1 cellular context compared by ENCODE assay signal in the genomic region with DNA sequence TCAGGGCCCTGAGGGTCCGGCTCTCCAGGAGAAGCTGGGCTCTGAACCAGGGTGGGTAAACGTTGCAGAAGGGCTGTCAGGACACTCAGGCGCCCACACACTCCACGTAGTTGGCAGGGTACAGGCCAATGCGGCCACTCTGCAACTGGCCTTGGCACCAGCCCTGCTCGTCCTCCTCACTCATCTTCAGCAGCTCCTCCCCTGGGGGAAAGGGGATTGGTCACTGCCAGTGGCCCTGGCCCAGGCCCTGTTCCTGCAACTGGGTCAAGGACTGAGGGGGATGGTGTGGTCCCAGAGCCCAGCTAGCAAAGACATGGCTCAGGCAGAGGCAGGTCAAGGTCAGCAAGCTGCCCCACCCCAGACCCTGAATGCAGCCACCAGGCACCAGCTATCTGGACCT.
A peak's percentile ranks its signal among the peaks of the same experiment; 100 is the strongest.
TF ChIP-seq lines count a peak whose summit lies in the region.

No MANE protein-coding gene starts in this region.

TF ChIP-seq in HepG2, 621 proteins besides CTCF, POLR2A, EP300 and RAD21 (continues in another document):
- TF ChIP-seq PCBP1 (IDR thresholded peaks at IDR 0.05; ENCODE audit: borderline replicate concordance, low read depth, low read length) (0 out of 2 replicates have a peak, but pooled peaks have one; percentile 42), HMG20A (CRISPR knock-in tag; IDR thresholded peaks at IDR 0.05; ENCODE audit: borderline replicate concordance) (peak; percentile 37; the same call in 1 of the 2 replicates), PHF5A (CRISPR knock-in tag; IDR thresholded peaks at IDR 0.05; ENCODE audit: low read depth, unreplicated experiment) (no peak), ATF1 (CRISPR knock-in tag; IDR thresholded peaks at IDR 0.05) (no peak), SUZ12 (IDR thresholded peaks at IDR 0.05; ENCODE audit: low read depth, low read length) (no peak), EEA1 (CRISPR knock-in tag; IDR thresholded peaks at IDR 0.05; ENCODE audit: borderline replicate concordance) (no peak), ZNF431 (CRISPR knock-in tag; IDR thresholded peaks at IDR 0.05; ENCODE audit: borderline replicate concordance, low read depth) (no peak), RBM39 (IDR thresholded peaks at IDR 0.05; ENCODE audit: low read depth, low read length, poor library complexity, severe bottlenecking) (no peak), CREB1 (IDR thresholded peaks at IDR 0.05) (no peak), CREB1 (CRISPR knock-in tag; IDR thresholded peaks at IDR 0.05) (no peak), ZNF619 (CRISPR knock-in tag; IDR thresholded peaks at IDR 0.05) (no peak), PRMT3 (CRISPR knock-in tag; IDR thresholded peaks at IDR 0.05; ENCODE audit: borderline replicate concordance, low read depth) (no peak), SPEN (CRISPR knock-in tag; IDR thresholded peaks at IDR 0.05; ENCODE audit: low read depth) (no peak), KAT2B (IDR thresholded peaks at IDR 0.05; ENCODE audit: borderline replicate concordance, low read depth, low read length) (no peak), NFATC3 (CRISPR knock-in tag; IDR thresholded peaks at IDR 0.05) (no peak), NFE2L2 (IDR thresholded peaks at IDR 0.05; ENCODE audit: low read length) (no peak), RFX5 (IDR thresholded peaks at IDR 0.05; ENCODE audit: low read depth, low read length) (no peak), KMT2B (CRISPR knock-in tag; IDR thresholded peaks at IDR 0.05) (no peak), CBX2 (IDR thresholded peaks at IDR 0.05; ENCODE audit: low read depth, low read length) (no peak), CBX2 (CRISPR knock-in tag; IDR thresholded peaks at IDR 0.05; ENCODE audit: low read depth) (no peak), MEIS2 (CRISPR knock-in tag; IDR thresholded peaks at IDR 0.05) (0 out of 2 replicates have a peak, but pooled peaks have one; percentile 34), ZNF766 (CRISPR knock-in tag; IDR thresholded peaks at IDR 0.05; ENCODE audit: borderline replicate concordance) (no peak), MYNN (CRISPR knock-in tag; IDR thresholded peaks at IDR 0.05; ENCODE audit: low read depth) (no peak), RARG (CRISPR knock-in tag; IDR thresholded peaks at IDR 0.05; ENCODE audit: low read depth) (no peak), ZNF10 (CRISPR knock-in tag; IDR thresholded peaks at IDR 0.05; ENCODE audit: borderline replicate concordance, low read depth) (no peak), ZNF775 (CRISPR knock-in tag; IDR thresholded peaks at IDR 0.05; ENCODE audit: borderline replicate concordance) (no peak), ETV6 (CRISPR knock-in tag; conservative IDR thresholded peaks at IDR 0.05) (no peak), CCDC6 (CRISPR knock-in tag; IDR thresholded peaks at IDR 0.05) (no peak; the same call in 1 of the 2 replicates), NBN (conservative IDR thresholded peaks at IDR 0.05) (no peak), ZNF331 (CRISPR knock-in tag; IDR thresholded peaks at IDR 0.05) (no peak), REPIN1 (CRISPR knock-in tag; IDR thresholded peaks at IDR 0.05; ENCODE audit: borderline replicate concordance, low read depth) (peak; percentile 72; the same call in 1 of the 2 replicates), ZNF160 (CRISPR knock-in tag; IDR thresholded peaks at IDR 0.05) (no peak), ZSCAN22 (CRISPR knock-in tag; IDR thresholded peaks at IDR 0.05) (no peak), ZNF207 (IDR thresholded peaks at IDR 0.05; ENCODE audit: borderline replicate concordance) (no peak), ZNF256 (CRISPR knock-in tag; conservative IDR thresholded peaks at IDR 0.05) (no peak), ZNF17 (CRISPR knock-in tag; IDR thresholded peaks at IDR 0.05) (no peak), PLRG1 (conservative IDR thresholded peaks at IDR 0.05) (no peak), U2AF2 (IDR thresholded peaks at IDR 0.05; ENCODE audit: low read depth, low read length) (no peak), ZNF350 (CRISPR knock-in tag; IDR thresholded peaks at IDR 0.05; ENCODE audit: borderline replicate concordance, low read depth) (no peak), ZEB1 (IDR thresholded peaks at IDR 0.05; ENCODE audit: insufficient replicate concordance, low read depth) (peak; percentile 44), TSC22D2 (CRISPR knock-in tag; IDR thresholded peaks at IDR 0.05; ENCODE audit: borderline replicate concordance) (peak; percentile 31; the same call in 1 of the 2 replicates)
- TF ChIP-seq, protein P1, sequence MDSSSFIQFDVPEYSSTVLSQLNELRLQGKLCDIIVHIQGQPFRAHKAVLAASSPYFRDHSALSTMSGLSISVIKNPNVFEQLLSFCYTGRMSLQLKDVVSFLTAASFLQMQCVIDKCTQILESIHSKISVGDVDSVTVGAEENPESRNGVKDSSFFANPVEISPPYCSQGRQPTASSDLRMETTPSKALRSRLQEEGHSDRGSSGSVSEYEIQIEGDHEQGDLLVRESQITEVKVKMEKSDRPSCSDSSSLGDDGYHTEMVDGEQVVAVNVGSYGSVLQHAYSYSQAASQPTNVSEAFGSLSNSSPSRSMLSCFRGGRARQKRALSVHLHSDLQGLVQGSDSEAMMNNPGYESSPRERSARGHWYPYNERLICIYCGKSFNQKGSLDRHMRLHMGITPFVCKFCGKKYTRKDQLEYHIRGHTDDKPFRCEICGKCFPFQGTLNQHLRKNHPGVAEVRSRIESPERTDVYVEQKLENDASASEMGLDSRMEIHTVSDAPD (CRISPR knock-in tag; IDR thresholded peaks at IDR 0.05), result peak; percentile 62; the same call in 1 of the 2 replicates
- TF ChIP-seq, protein P2, sequence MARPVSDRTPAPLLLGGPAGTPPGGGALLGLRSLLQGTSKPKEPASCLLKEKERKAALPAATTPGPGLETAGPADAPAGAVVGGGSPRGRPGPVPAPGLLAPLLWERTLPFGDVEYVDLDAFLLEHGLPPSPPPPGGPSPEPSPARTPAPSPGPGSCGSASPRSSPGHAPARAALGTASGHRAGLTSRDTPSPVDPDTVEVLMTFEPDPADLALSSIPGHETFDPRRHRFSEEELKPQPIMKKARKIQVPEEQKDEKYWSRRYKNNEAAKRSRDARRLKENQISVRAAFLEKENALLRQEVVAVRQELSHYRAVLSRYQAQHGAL (CRISPR knock-in tag; IDR thresholded peaks at IDR 0.05; ENCODE audit: not compliant biosample characterization), result no peak
- TF ChIP-seq, protein P3, sequence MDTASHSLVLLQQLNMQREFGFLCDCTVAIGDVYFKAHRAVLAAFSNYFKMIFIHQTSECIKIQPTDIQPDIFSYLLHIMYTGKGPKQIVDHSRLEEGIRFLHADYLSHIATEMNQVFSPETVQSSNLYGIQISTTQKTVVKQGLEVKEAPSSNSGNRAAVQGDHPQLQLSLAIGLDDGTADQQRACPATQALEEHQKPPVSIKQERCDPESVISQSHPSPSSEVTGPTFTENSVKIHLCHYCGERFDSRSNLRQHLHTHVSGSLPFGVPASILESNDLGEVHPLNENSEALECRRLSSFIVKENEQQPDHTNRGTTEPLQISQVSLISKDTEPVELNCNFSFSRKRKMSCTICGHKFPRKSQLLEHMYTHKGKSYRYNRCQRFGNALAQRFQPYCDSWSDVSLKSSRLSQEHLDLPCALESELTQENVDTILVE (CRISPR knock-in tag; IDR thresholded peaks at IDR 0.05), result no peak
- TF ChIP-seq, protein P4, sequence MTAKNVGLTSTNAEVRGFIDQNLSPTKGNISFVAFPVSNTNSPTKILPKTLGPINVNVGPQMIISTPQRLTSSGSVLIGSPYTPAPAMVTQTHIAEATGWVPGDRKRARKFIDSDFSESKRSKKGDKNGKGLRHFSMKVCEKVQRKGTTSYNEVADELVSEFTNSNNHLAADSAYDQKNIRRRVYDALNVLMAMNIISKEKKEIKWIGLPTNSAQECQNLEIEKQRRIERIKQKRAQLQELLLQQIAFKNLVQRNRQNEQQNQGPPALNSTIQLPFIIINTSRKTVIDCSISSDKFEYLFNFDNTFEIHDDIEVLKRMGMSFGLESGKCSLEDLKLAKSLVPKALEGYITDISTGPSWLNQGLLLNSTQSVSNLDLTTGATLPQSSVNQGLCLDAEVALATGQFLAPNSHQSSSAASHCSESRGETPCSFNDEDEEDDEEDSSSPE (CRISPR knock-in tag; IDR thresholded peaks at IDR 0.05), result no peak
- TF ChIP-seq, protein P5, sequence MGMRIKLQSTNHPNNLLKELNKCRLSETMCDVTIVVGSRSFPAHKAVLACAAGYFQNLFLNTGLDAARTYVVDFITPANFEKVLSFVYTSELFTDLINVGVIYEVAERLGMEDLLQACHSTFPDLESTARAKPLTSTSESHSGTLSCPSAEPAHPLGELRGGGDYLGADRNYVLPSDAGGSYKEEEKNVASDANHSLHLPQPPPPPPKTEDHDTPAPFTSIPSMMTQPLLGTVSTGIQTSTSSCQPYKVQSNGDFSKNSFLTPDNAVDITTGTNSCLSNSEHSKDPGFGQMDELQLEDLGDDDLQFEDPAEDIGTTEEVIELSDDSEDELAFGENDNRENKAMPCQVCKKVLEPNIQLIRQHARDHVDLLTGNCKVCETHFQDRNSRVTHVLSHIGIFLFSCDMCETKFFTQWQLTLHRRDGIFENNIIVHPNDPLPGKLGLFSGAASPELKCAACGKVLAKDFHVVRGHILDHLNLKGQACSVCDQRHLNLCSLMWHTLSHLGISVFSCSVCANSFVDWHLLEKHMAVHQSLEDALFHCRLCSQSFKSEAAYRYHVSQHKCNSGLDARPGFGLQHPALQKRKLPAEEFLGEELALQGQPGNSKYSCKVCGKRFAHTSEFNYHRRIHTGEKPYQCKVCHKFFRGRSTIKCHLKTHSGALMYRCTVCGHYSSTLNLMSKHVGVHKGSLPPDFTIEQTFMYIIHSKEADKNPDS (CRISPR knock-in tag; IDR thresholded peaks at IDR 0.05), result no peak
- TF ChIP-seq, protein P6, sequence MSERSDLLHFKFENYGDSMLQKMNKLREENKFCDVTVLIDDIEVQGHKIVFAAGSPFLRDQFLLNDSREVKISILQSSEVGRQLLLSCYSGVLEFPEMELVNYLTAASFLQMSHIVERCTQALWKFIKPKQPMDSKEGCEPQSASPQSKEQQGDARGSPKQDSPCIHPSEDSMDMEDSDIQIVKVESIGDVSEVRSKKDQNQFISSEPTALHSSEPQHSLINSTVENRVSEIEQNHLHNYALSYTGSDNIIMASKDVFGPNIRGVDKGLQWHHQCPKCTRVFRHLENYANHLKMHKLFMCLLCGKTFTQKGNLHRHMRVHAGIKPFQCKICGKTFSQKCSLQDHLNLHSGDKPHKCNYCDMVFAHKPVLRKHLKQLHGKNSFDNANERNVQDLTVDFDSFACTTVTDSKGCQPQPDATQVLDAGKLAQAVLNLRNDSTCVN (CRISPR knock-in tag; IDR thresholded peaks at IDR 0.05; ENCODE audit: borderline replicate concordance), result no peak
- TF ChIP-seq, protein P7, sequence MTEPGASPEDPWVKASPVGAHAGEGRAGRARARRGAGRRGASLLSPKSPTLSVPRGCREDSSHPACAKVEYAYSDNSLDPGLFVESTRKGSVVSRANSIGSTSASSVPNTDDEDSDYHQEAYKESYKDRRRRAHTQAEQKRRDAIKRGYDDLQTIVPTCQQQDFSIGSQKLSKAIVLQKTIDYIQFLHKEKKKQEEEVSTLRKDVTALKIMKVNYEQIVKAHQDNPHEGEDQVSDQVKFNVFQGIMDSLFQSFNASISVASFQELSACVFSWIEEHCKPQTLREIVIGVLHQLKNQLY (CRISPR knock-in tag; IDR thresholded peaks at IDR 0.05), result no peak
- TF ChIP-seq, protein P8, sequence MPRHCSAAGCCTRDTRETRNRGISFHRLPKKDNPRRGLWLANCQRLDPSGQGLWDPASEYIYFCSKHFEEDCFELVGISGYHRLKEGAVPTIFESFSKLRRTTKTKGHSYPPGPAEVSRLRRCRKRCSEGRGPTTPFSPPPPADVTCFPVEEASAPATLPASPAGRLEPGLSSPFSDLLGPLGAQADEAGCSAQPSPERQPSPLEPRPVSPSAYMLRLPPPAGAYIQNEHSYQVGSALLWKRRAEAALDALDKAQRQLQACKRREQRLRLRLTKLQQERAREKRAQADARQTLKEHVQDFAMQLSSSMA (CRISPR knock-in tag; IDR thresholded peaks at IDR 0.05), result no peak
- TF ChIP-seq, protein P9, sequence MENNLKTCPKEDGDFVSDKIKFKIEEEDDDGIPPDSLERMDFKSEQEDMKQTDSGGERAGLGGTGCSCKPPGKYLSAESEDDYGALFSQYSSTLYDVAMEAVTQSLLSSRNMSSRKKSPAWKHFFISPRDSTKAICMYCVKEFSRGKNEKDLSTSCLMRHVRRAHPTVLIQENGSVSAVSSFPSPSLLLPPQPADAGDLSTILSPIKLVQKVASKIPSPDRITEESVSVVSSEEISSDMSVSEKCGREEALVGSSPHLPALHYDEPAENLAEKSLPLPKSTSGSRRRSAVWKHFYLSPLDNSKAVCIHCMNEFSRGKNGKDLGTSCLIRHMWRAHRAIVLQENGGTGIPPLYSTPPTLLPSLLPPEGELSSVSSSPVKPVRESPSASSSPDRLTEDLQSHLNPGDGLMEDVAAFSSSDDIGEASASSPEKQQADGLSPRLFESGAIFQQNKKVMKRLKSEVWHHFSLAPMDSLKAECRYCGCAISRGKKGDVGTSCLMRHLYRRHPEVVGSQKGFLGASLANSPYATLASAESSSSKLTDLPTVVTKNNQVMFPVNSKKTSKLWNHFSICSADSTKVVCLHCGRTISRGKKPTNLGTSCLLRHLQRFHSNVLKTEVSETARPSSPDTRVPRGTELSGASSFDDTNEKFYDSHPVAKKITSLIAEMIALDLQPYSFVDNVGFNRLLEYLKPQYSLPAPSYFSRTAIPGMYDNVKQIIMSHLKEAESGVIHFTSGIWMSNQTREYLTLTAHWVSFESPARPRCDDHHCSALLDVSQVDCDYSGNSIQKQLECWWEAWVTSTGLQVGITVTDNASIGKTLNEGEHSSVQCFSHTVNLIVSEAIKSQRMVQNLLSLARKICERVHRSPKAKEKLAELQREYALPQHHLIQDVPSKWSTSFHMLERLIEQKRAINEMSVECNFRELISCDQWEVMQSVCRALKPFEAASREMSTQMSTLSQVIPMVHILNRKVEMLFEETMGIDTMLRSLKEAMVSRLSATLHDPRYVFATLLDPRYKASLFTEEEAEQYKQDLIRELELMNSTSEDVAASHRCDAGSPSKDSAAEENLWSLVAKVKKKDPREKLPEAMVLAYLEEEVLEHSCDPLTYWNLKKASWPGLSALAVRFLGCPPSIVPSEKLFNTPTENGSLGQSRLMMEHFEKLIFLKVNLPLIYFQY (CRISPR knock-in tag; IDR thresholded peaks at IDR 0.05; ENCODE audit: borderline replicate concordance), result peak; percentile 94; the same call in 1 of the 2 replicates
- TF ChIP-seq, protein P10, sequence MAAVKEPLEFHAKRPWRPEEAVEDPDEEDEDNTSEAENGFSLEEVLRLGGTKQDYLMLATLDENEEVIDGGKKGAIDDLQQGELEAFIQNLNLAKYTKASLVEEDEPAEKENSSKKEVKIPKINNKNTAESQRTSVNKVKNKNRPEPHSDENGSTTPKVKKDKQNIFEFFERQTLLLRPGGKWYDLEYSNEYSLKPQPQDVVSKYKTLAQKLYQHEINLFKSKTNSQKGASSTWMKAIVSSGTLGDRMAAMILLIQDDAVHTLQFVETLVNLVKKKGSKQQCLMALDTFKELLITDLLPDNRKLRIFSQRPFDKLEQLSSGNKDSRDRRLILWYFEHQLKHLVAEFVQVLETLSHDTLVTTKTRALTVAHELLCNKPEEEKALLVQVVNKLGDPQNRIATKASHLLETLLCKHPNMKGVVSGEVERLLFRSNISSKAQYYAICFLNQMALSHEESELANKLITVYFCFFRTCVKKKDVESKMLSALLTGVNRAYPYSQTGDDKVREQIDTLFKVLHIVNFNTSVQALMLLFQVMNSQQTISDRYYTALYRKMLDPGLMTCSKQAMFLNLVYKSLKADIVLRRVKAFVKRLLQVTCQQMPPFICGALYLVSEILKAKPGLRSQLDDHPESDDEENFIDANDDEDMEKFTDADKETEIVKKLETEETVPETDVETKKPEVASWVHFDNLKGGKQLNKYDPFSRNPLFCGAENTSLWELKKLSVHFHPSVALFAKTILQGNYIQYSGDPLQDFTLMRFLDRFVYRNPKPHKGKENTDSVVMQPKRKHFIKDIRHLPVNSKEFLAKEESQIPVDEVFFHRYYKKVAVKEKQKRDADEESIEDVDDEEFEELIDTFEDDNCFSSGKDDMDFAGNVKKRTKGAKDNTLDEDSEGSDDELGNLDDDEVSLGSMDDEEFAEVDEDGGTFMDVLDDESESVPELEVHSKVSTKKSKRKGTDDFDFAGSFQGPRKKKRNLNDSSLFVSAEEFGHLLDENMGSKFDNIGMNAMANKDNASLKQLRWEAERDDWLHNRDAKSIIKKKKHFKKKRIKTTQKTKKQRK (IDR thresholded peaks at IDR 0.05; ENCODE audit: low read length), result no peak
